14 cellular contexts compared by ENCODE assay signal in the genomic region with DNA sequence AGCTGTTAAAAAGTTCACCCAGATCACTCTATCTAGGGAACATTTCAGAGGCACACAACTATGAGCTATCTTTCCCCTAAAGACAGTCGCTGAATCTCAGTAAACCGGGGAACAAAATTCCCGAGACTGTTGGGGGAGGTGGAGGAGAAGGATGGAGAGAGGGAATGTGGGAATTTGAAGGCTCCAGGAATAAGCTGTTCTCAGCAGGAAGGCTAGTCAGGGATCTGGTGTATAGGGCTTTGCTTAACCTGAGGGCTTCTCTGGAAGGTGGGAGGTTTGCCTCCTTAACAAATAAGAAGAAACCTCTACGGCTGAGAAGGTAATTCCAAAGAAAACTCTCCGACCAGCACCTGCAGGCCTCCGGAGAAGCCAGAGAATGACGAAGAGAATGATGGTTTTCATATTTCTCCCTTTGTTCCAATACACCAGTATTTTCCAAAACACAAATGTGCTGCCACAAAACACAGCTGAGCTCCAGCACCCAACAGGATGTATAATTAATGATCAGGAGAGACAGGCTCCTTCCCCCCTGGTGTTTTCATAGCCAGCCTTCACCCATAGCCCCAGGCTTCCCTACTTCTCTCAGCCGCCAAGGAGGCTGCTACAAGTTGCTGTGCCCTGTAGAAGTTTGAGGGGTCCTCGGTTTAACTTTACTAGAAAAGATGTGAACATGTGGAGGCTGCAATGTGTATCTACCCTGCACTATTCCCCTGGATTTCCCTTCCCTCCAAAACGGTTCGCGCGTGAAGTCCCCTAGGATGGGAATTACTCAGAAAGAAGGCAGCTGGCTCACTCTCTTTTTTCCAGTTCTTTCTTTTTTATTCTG. TPM values are rescaled to one million over a fixed set of nuclear protein-coding genes. Genes with fewer than 3 reads are reported as not detected.
A peak's percentile ranks its signal among the peaks of the same experiment; 100 is the strongest.
DNase-seq lines count a peak whose midpoint lies in the region; ATAC-seq, FAIRE-seq and TF ChIP-seq lines count a peak whose summit lies in the region.
"Had no signal": no experiment of that assay in that cellular context is flagged by ENCODE, and none has a peak within 500 bp of the region (broad histone marks: within the 10 kb centered on the region; RNA-seq: fewer than 3 reads in every experiment).

No MANE protein-coding gene starts in this region.

- WGBS in esophagus squamous epithelium, 2 donors, result 37 to 41% methylated on average over 11 to 13 of the region's 13 CpGs
- 53 to 61% (median 55%) methylated on average over 13 of the region's 13 CpGs for WGBS in psoas muscle, 3 donors

- H3K27ac ChIP-seq in esophagus squamous epithelium (peak overlapping the region; percentile 63 to 86 (median 82)), psoas muscle (no peak overlapping the region)
- H3K27ac ChIP-seq: pancreas had no signal

- TF ChIP-seq POLR2A in esophagus squamous epithelium (IDR thresholded peaks at IDR 0.05), result no peak

- no peak for TF ChIP-seq CTCF in Caco-2 (IDR thresholded peaks at IDR 0.05; ENCODE audit: insufficient read depth in 1 of 2, low read depth in 1 of 2, low read length in 1 of 2, severe bottlenecking in 1 of 2, unreplicated experiment in 1 of 2)
- TF ChIP-seq CTCF in esophagus squamous epithelium (IDR thresholded peaks at IDR 0.05), result peak in 1 of 6 experiments; percentile 5
- no peak for TF ChIP-seq CTCF in psoas muscle (IDR thresholded peaks at IDR 0.05)

- no peak overlapping the region for H3K27ac Mint-ChIP-seq in Caco-2 (ENCODE audit: unreplicated experiment)

- H3K27me3 ChIP-seq in Caco-2 (replicated peaks; ENCODE audit: control insufficient read depth, insufficient read depth, low read length) (peaks cover 2% of the 10 kb centered on the region; the same call in 1 of the 2 replicates), NT2/D1 (ENCODE audit: insufficient read depth, insufficient read length) (peaks cover 44% of the 10 kb centered on the region), esophagus squamous epithelium (peaks cover 0 to 81% (median 2%) of the 10 kb centered on the region in 4 donors), psoas muscle (ENCODE audit: insufficient read depth in 3 of 3, low read length in 2 of 3) (peaks cover 0 to 17% (median 3%) of the 10 kb centered on the region in 3 donors), HAP-1 (ENCODE audit: low read depth) (peaks cover 48% of the 10 kb centered on the region)
- H3K27me3 ChIP-seq: pancreas had no signal

- CTCF ChIA-PET in Caco-2 (lab: Charles Lee), result no interaction called here

- peaks cover 6% of the 10 kb centered on the region for H3K36me3 Mint-ChIP-seq in Caco-2 (ENCODE audit: insufficient read depth, unreplicated experiment)

- in situ Hi-C loops in HAP-1 (cut with MboI; ENCODE audit: low sequenced_read_pairs), result no loop called here

- H3K4me3 Mint-ChIP-seq in Caco-2 (ENCODE audit: unreplicated experiment), result peak overlapping the region; percentile 75

- H3K4me1 ChIP-seq in Caco-2, result peaks cover 4% of the 10 kb centered on the region; the same call in 1 of the 2 replicates
- H3K4me1 ChIP-seq in NT2/D1 (ENCODE audit: insufficient read depth, insufficient read length), result no peaks in the 10 kb centered on the region
- peaks cover 6 to 68% (median 9%) of the 10 kb centered on the region in 3 donors for H3K4me1 ChIP-seq in esophagus squamous epithelium
- peaks cover 12% of the 10 kb centered on the region for H3K4me1 ChIP-seq in psoas muscle
- no peaks in the 10 kb centered on the region for H3K4me1 ChIP-seq in HAP-1
- H3K4me1 ChIP-seq: pancreas had no signal

- POLR2A ChIA-PET in Caco-2 (lab: Charles Lee), result no interaction called here

- intact Hi-C loops in Caco-2 (cut with micrococcal nuclease; ENCODE audit: unreplicated experiment), result no loop called here
- intact Hi-C loops in esophagus squamous epithelium (cut with DNase I), result loop anchor here (5.0 to 10.0 kb wide), 2 partner anchors 141 to 248 kb away; no protein-coding TSS in a partner anchor
- intact Hi-C loops in psoas muscle (cut with DNase I), result loop anchor here in 1 of 2 donors (5.0 kb wide), 1 partner anchor 43 kb away; no protein-coding TSS in a partner anchor

- no peaks in the 10 kb centered on the region for H3K9me3 ChIP-seq in Caco-2
- no peaks in the 10 kb centered on the region for H3K9me3 ChIP-seq in NT2/D1 (ENCODE audit: insufficient read depth, low read length)
- no peaks in the 10 kb centered on the region for H3K9me3 ChIP-seq in esophagus squamous epithelium
- no peaks in the 10 kb centered on the region for H3K9me3 ChIP-seq in psoas muscle
- no peaks in the 10 kb centered on the region for H3K9me3 ChIP-seq in HAP-1
- H3K9me3 ChIP-seq: pancreas had no signal

- H3K4me1 Mint-ChIP-seq in Caco-2 (ENCODE audit: low read depth, unreplicated experiment), result peaks cover 6% of the 10 kb centered on the region

- no peak for FAIRE-seq in urothelium cell line (lab: Jason Lieb, UNC)
- FAIRE-seq: GM19239, pancreas had no signal

- H3K4me3 ChIP-seq in Caco-2 (ENCODE audit: low read depth, low read length) (no peak overlapping the region), NT2/D1 (ENCODE audit: insufficient read length, low read depth) (no peak overlapping the region), esophagus squamous epithelium (peak overlapping the region; percentile 50 to 71 (median 63)), psoas muscle (peak overlapping the region; percentile 81), HAP-1 (no peak overlapping the region)

- BruUV-seq in Caco-2 (replicated peaks; lab: Mats Ljungman, UMichigan), result no TSS peak

- H3K36me3 ChIP-seq in Caco-2 (ENCODE audit: control insufficient read depth, insufficient read depth, low read length), result no peaks in the 10 kb centered on the region
- H3K36me3 ChIP-seq in NT2/D1 (ENCODE audit: insufficient read depth, insufficient read length, low read length), result peaks cover 7% of the 10 kb centered on the region
- no peaks in the 10 kb centered on the region for H3K36me3 ChIP-seq in esophagus squamous epithelium
- no peaks in the 10 kb centered on the region for H3K36me3 ChIP-seq in psoas muscle (ENCODE audit: insufficient read depth in 1 of 2, low read depth in 1 of 2)
- H3K36me3 ChIP-seq in HAP-1 (replicated peaks), result no peaks in the 10 kb centered on the region
- H3K36me3 ChIP-seq: pancreas had no signal

- peaks cover 3% of the 10 kb centered on the region for H3K27me3 Mint-ChIP-seq in Caco-2 (ENCODE audit: insufficient read depth, unreplicated experiment)

- no peak for ATAC-seq in psoas muscle

- no peak for DNase-seq in Caco-2
- DNase-seq in NT2/D1 (ENCODE audit: low read depth, low spot score), result peak; percentile 36
- DNase-seq in esophagus squamous epithelium (lab: John Stamatoyannopoulos, UW), result no peak
- DNase-seq in psoas muscle, result no peak
- no peak for DNase-seq in urothelium cell line (ENCODE audit: low spot score)
- DNase-seq in mesenteric fat pad (ENCODE audit: low spot score), result no peak
- no peak for DNase-seq in HAP-1 (ENCODE audit: low spot score in 2 of 2)
- no peak for DNase-seq in ureter (ENCODE audit: low spot score)
- DNase-seq: activated effector memory CD4-positive, alpha-beta T cell treated with Interleukin-2 at 50 U/mL for 16 hours; foreskin melanocyte; GDM1; NCI-H2107 had no signal

- H3K9me3 Mint-ChIP-seq in Caco-2 (ENCODE audit: unreplicated experiment), result no peaks in the 10 kb centered on the region

- H3K9ac ChIP-seq in NT2/D1 (ENCODE audit: insufficient read length, low read depth), result no peak overlapping the region

RNA-seq across cellular contexts. Expression of a gene that starts 2.0 kb away (rescaled TPM):
- total RNA-seq in Caco-2 (2022) (20.7 and 23.9 TPM in 2 replicates), esophagus squamous epithelium (10 to 100 TPM in 3 of 4 donors, 1 to 10 TPM in 1; 7.5 to 74.2 (median 18.0) TPM), psoas muscle (10 to 100 TPM in 3 of 4 donors, 1 to 10 TPM in 1; 7.9 to 53.0 (median 21.3) TPM), mesenteric fat pad (20.6 TPM), ureter (87.9 TPM)
- polyA plus RNA-seq in psoas muscle, result 10 to 100 TPM; 41.9 to 49.0 (median 47.4) TPM

Comparison
In these comparisons a context has a peak if more than half of its experiments do, and no peak if none do; other contexts are left out.
1. H3K4me3 ChIP-seq: peak in esophagus squamous epithelium (4 of 4) and psoas muscle (single experiment); none in Caco-2 (single experiment), NT2/D1 (single experiment) and HAP-1 (single experiment).